Comparison of ENCODE assay signal across 21 cellular contexts in genomic region chrX:34956915-34957314, GRCh38. TPM values are rescaled to one million over a fixed set of nuclear protein-coding genes. Genes with fewer than 3 reads are reported as not detected.
DNase-seq lines count a peak whose midpoint lies in the region; ATAC-seq, FAIRE-seq and TF ChIP-seq lines count a peak whose summit lies in the region.
"Had no signal": no experiment of that assay in that cellular context is flagged by ENCODE, and none has a peak within 500 bp of the region (broad histone marks: within the 10 kb centered on the region; RNA-seq: fewer than 3 reads in every experiment).

No MANE protein-coding gene starts in this region.

- no peaks in the 10 kb centered on the region for H3K4me1 ChIP-seq in tibial artery
- no peaks in the 10 kb centered on the region for H3K4me1 ChIP-seq in ovary (ENCODE audit: insufficient read depth)
- H3K4me1 ChIP-seq: transverse colon had no signal

- TF ChIP-seq EP300 in ovary (IDR thresholded peaks at IDR 0.05), result no peak

- peak; percentile 21 for FAIRE-seq in endometrium (lab: Jason Lieb, UNC)
- FAIRE-seq: GM19239, H1 had no signal

- H3K27me3 ChIP-seq in tibial artery, result no peaks in the 10 kb centered on the region
- H3K27me3 ChIP-seq in ovary, result no peaks in the 10 kb centered on the region
- H3K27me3 ChIP-seq: cardiac muscle cell, transverse colon had no signal

- ATAC-seq in GM21529 (IDR thresholded peaks at IDR 0.05; ENCODE audit: unreplicated experiment), result no peak
- ATAC-seq: esophagus mucosa had no signal

- DNase-seq in AG09319 (ENCODE audit: extremely low read depth, low read depth), result peak; percentile 3
- peak; percentile 20 for DNase-seq in LoVo (ENCODE audit: low spot score)
- peak; percentile 77 for DNase-seq in kidney tubule cell (ENCODE audit: low spot score)
- no peak for DNase-seq in NCI-H2107 treated with DMSO at 0.1 percent for 48 hours (lab: John Stamatoyannopoulos, UW; ENCODE audit: unreplicated experiment)
- DNase-seq in tibial artery, result no peak
- no peak for DNase-seq in ovary
- DNase-seq: activated CD4-positive, alpha-beta T cell treated with anti-CD3 and anti-CD28 coated beads, Interleukin-2, amount 50 U/mL, for 48 hours; activated effector memory CD4-positive, alpha-beta T cell treated with Interleukin-2 at 50 U/mL for 16 hours; C1 segment of cervical spinal cord; KBM-7; NCI-H187 treated with DMSO at 0.1 percent for 48 hours; NCI-H774; stimulated activated CD4-positive, alpha-beta T cell treated with anti-CD3 and anti-CD28 coated beads, Interleukin-1b, Interleukin-23, amount 100 ng/mL, for 48 hours; transverse colon had no signal

- TF ChIP-seq POLR2A in ovary (IDR thresholded peaks at IDR 0.05), result no peak

- no peaks in the 10 kb centered on the region for H3K9me3 ChIP-seq in tibial artery
- H3K9me3 ChIP-seq in ovary, result no peaks in the 10 kb centered on the region
- H3K9me3 ChIP-seq: transverse colon had no signal

- intact Hi-C loops in tibial artery (cut with DNase I; ENCODE audit: low total_unique reads), result no loop called here
- intact Hi-C loops in ovary (cut with DNase I), result no loop called here

- no peaks in the 10 kb centered on the region for H3K36me3 ChIP-seq in tibial artery
- no peaks in the 10 kb centered on the region for H3K36me3 ChIP-seq in ovary
- H3K36me3 ChIP-seq: cardiac muscle cell, transverse colon had no signal

- H3K4me3 ChIP-seq in tibial artery (no peak overlapping the region), ovary (no peak overlapping the region)
- H3K4me3 ChIP-seq: cardiac muscle cell, transverse colon had no signal

- H3K27ac ChIP-seq in tibial artery (no peak overlapping the region), ovary (no peak overlapping the region)
- H3K27ac ChIP-seq: cardiac muscle cell, transverse colon had no signal

- no peak for TF ChIP-seq CTCF in AG09319 (IDR thresholded peaks at IDR 0.05; ENCODE audit: low read depth, low read length)
- no peak for TF ChIP-seq CTCF in tibial artery (IDR thresholded peaks at IDR 0.05)
- no peak for TF ChIP-seq CTCF in ovary (IDR thresholded peaks at IDR 0.05)

RNA-seq across cellular contexts. Expression of gene FAM47B, which starts 14.3 kb away (rescaled TPM):
- not detected for total RNA-seq in ovary
- polyA plus RNA-seq in ovary, result not detected
- total RNA-seq: cardiac muscle cell, esophagus mucosa, H1, pulmonary artery endothelial cell, transverse colon had no signal
- polyA plus RNA-seq: cardiac muscle cell, H1 had no signal

Comparison
In these comparisons a context has a peak if more than half of its experiments do, and no peak if none do; other contexts are left out.
1. DNase-seq: peak in AG09319 (single experiment), LoVo (single experiment) and kidney tubule cell (single experiment); none in NCI-H2107 treated with DMSO at 0.1 percent for 48 hours (single experiment), tibial artery (0 of 2) and ovary (0 of 5).